ENCODE assay signal across 17 cellular contexts in the genomic region with DNA sequence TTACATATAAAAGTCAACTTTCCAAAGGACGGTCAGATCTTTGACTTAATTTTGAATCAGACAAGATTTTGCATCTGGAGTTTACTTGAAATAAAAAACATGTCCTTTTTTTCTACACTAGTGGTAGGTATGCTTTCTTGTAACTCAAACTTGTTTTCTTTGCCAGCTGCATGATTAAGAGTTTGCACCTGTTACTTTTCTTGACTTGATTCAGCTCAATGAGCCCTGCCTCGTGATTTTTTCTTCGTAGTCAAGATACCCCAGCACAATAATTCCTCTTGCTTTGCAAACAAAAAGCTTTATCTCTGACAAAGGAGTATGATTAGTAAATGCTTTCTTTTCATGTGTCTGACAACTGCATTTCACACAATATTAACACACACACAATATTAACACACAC.
A peak's percentile ranks its signal among the peaks of the same experiment; 100 is the strongest.
DNase-seq lines count a peak whose midpoint lies in the region; ATAC-seq and TF ChIP-seq lines count a peak whose summit lies in the region.
"Had no signal": no experiment of that assay in that cellular context is flagged by ENCODE, and none has a peak within 500 bp of the region (broad histone marks: within the 10 kb centered on the region; RNA-seq: fewer than 3 reads in every experiment).

No MANE protein-coding gene starts in this region.

- CTCF ChIA-PET in activated CD8-positive, alpha-beta memory T cell treated with anti-CD3 and anti-CD28 coated beads, Interleukin-2, amount 10 ng/mL, durations not matched to agents 7 days and 5 days (lab: Charles Lee): interaction anchor here (0.9 kb wide), 1 partner anchor 16 kb away, joined by 5 read pairs; no protein-coding TSS in a partner anchor
- CTCF ChIA-PET in CD8-positive, alpha-beta T cell (lab: Charles Lee): interaction anchor here (0.8 to 1.2 kb wide), 2 partner anchors 17 to 18 kb away, joined by 3 to 5 read pairs; no protein-coding TSS in a partner anchor
- CTCF ChIA-PET in activated CD8-positive, alpha-beta T cell treated with anti-CD3 and anti-CD28 coated beads for 36 hours (lab: Charles Lee): interaction anchor here (5.2 kb wide), 1 partner anchor 17 kb away, joined by 35 read pairs; no protein-coding TSS in a partner anchor
- CTCF ChIA-PET in A673 (lab: Charles Lee): no interaction called here

- H3K27ac Mint-ChIP-seq in activated CD8-positive, alpha-beta memory T cell treated with anti-CD3 and anti-CD28 coated beads, Interleukin-2, amount 10 ng/mL, durations not matched to agents 7 days and 5 days: peak overlapping the region; percentile 30
- H3K27ac Mint-ChIP-seq in CD8-positive, alpha-beta T cell: peak overlapping the region; percentile 79
- H3K27ac Mint-ChIP-seq in activated CD8-positive, alpha-beta T cell treated with anti-CD3 and anti-CD28 coated beads for 36 hours: peak overlapping the region; percentile 89
- peak overlapping the region; percentile 43 for H3K27ac Mint-ChIP-seq in memory B cell

- no peak for ATAC-seq in activated CD8-positive, alpha-beta memory T cell treated with anti-CD3 and anti-CD28 coated beads, Interleukin-2, amount 10 ng/mL, durations not matched to agents 7 days and 5 days
- ATAC-seq in CD8-positive, alpha-beta T cell: no peak
- ATAC-seq in activated CD8-positive, alpha-beta T cell treated with anti-CD3 and anti-CD28 coated beads for 36 hours: no peak
- ATAC-seq in memory B cell (ENCODE audit: low read depth): peak; percentile 34
- ATAC-seq: K562, Right ventricle myocardium inferior had no signal

- no peak overlapping the region for H3K4me3 Mint-ChIP-seq in activated CD8-positive, alpha-beta memory T cell treated with anti-CD3 and anti-CD28 coated beads, Interleukin-2, amount 10 ng/mL, durations not matched to agents 7 days and 5 days
- H3K4me3 Mint-ChIP-seq in CD8-positive, alpha-beta T cell: no peak overlapping the region
- H3K4me3 Mint-ChIP-seq in activated CD8-positive, alpha-beta T cell treated with anti-CD3 and anti-CD28 coated beads for 36 hours: peak overlapping the region; percentile 73
- no peak overlapping the region for H3K4me3 Mint-ChIP-seq in memory B cell

- no peak for TF ChIP-seq CTCF in CD8-positive, alpha-beta T cell (IDR thresholded peaks at IDR 0.05)
- no peak for TF ChIP-seq CTCF in activated CD8-positive, alpha-beta T cell treated with anti-CD3 and anti-CD28 coated beads for 36 hours (IDR thresholded peaks at IDR 0.05)
- no peak for TF ChIP-seq CTCF in A673 (conservative IDR thresholded peaks at IDR 0.05; ENCODE audit: low read depth, low read length)

- no peak overlapping the region for H3K27ac ChIP-seq in CD8-positive, alpha-beta T cell (ENCODE audit: low read depth, low read length)
- no peak overlapping the region for H3K27ac ChIP-seq in A673 (ENCODE audit: low read depth, low read length, poor library complexity, severe bottlenecking)

- no peaks in the 10 kb centered on the region for H3K9me3 ChIP-seq in CD8-positive, alpha-beta T cell (ENCODE audit: low read length)
- H3K9me3 ChIP-seq in A673 (ENCODE audit: low read depth, low read length, poor library complexity, severe bottlenecking): no peaks in the 10 kb centered on the region

- H3K27me3 Mint-ChIP-seq in activated CD8-positive, alpha-beta memory T cell treated with anti-CD3 and anti-CD28 coated beads, Interleukin-2, amount 10 ng/mL, durations not matched to agents 7 days and 5 days: peaks cover 9% of the 10 kb centered on the region
- no peaks in the 10 kb centered on the region for H3K27me3 Mint-ChIP-seq in CD8-positive, alpha-beta T cell (ENCODE audit: low read depth)
- H3K27me3 Mint-ChIP-seq in activated CD8-positive, alpha-beta T cell treated with anti-CD3 and anti-CD28 coated beads for 36 hours: no peaks in the 10 kb centered on the region
- peaks cover 6% of the 10 kb centered on the region for H3K27me3 Mint-ChIP-seq in memory B cell

- H3K4me1 Mint-ChIP-seq in activated CD8-positive, alpha-beta memory T cell treated with anti-CD3 and anti-CD28 coated beads, Interleukin-2, amount 10 ng/mL, durations not matched to agents 7 days and 5 days: peaks cover 25% of the 10 kb centered on the region
- H3K4me1 Mint-ChIP-seq in CD8-positive, alpha-beta T cell (ENCODE audit: low read depth): peaks cover 32% of the 10 kb centered on the region
- H3K4me1 Mint-ChIP-seq in activated CD8-positive, alpha-beta T cell treated with anti-CD3 and anti-CD28 coated beads for 36 hours (ENCODE audit: low read depth): peaks cover 50% of the 10 kb centered on the region
- peaks cover 7% of the 10 kb centered on the region for H3K4me1 Mint-ChIP-seq in memory B cell

- intact Hi-C loops in CD8-positive, alpha-beta T cell (cut with DNase I, micrococcal nuclease): no loop called here
- intact Hi-C loops in activated CD8-positive, alpha-beta T cell treated with anti-CD3 and anti-CD28 coated beads for 36 hours (cut with micrococcal nuclease): loop anchor here (5.0 kb wide), 1 partner anchor 82 kb away; a partner anchor contains a TSS
- intact Hi-C loops in A673 (cut with micrococcal nuclease; ENCODE audit: unreplicated experiment): no loop called here

- no peak overlapping the region for H3K4me3 ChIP-seq in CD8-positive, alpha-beta T cell (ENCODE audit: low read depth, low read length)
- H3K4me3 ChIP-seq in A673 (ENCODE audit: low read depth, low read length, poor library complexity, severe bottlenecking): no peak overlapping the region
- H3K4me3 ChIP-seq: K562 had no signal

- H3K27me3 ChIP-seq in CD8-positive, alpha-beta T cell (ENCODE audit: insufficient read depth, low read length): no peaks in the 10 kb centered on the region
- no peaks in the 10 kb centered on the region for H3K27me3 ChIP-seq in A673 (replicated peaks; ENCODE audit: insufficient read depth, low read depth, low read length, poor library complexity)

- no peaks in the 10 kb centered on the region for H3K9me3 Mint-ChIP-seq in activated CD8-positive, alpha-beta memory T cell treated with anti-CD3 and anti-CD28 coated beads, Interleukin-2, amount 10 ng/mL, durations not matched to agents 7 days and 5 days (ENCODE audit: low read depth)
- no peaks in the 10 kb centered on the region for H3K9me3 Mint-ChIP-seq in CD8-positive, alpha-beta T cell
- H3K9me3 Mint-ChIP-seq in activated CD8-positive, alpha-beta T cell treated with anti-CD3 and anti-CD28 coated beads for 36 hours: no peaks in the 10 kb centered on the region
- H3K9me3 Mint-ChIP-seq in memory B cell: no peaks in the 10 kb centered on the region

- no peak for DNase-seq in activated CD8-positive, alpha-beta memory T cell treated with anti-CD3 and anti-CD28 coated beads, Interleukin-2, amount 10 ng/mL, durations not matched to agents 7 days and 5 days
- DNase-seq in activated CD8-positive, alpha-beta memory T cell treated with anti-CD3 and anti-CD28 coated beads for 24 hours: no peak
- no peak for DNase-seq in CD8-positive, alpha-beta T cell
- DNase-seq in activated CD8-positive, alpha-beta T cell treated with anti-CD3 and anti-CD28 coated beads for 36 hours: no peak
- DNase-seq in memory B cell (ENCODE audit: low spot score in 2 of 2) (no peak), NCI-H82 (lab: John Stamatoyannopoulos, UW) (no peak), SK-N-DZ (ENCODE audit: low spot score) (no peak), A673 (ENCODE audit: low spot score) (no peak)
- DNase-seq: DND-41; GF-D8; GOT3; NCI-H146; NCI-H345; NCI-H526 treated with DMSO at 0.1 percent for 48 hours; NK-92 treated with Interleukin-12 subunit alpha and Interleukin-12 subunit beta, amount 100 ng/mL, for 24 hours had no signal

- POLR2A ChIA-PET in CD8-positive, alpha-beta T cell (lab: Charles Lee): interaction anchor here (2.3 kb wide), 1 partner anchor 17 kb away, joined by 16 read pairs; no protein-coding TSS in a partner anchor
- POLR2A ChIA-PET in activated CD8-positive, alpha-beta T cell treated with anti-CD3 and anti-CD28 coated beads for 36 hours (lab: Charles Lee): interaction anchor here (2.4 to 3.1 kb wide), 2 partner anchors 9 to 18 kb away, joined by 8 to 24 read pairs; no protein-coding TSS in a partner anchor
- POLR2A ChIA-PET in A673 (lab: Charles Lee; ENCODE audit: low non-redundant PET): no interaction called here

- H3K36me3 ChIP-seq in CD8-positive, alpha-beta T cell (ENCODE audit: insufficient read depth, low read length): no peaks in the 10 kb centered on the region
- H3K36me3 ChIP-seq in A673 (ENCODE audit: insufficient read depth, low read length, poor library complexity, severe bottlenecking): no peaks in the 10 kb centered on the region

- no peaks in the 10 kb centered on the region for H3K36me3 Mint-ChIP-seq in activated CD8-positive, alpha-beta memory T cell treated with anti-CD3 and anti-CD28 coated beads, Interleukin-2, amount 10 ng/mL, durations not matched to agents 7 days and 5 days
- H3K36me3 Mint-ChIP-seq in CD8-positive, alpha-beta T cell: no peaks in the 10 kb centered on the region
- H3K36me3 Mint-ChIP-seq in activated CD8-positive, alpha-beta T cell treated with anti-CD3 and anti-CD28 coated beads for 36 hours (ENCODE audit: low read depth): peaks cover 3% of the 10 kb centered on the region
- H3K36me3 Mint-ChIP-seq in memory B cell: no peaks in the 10 kb centered on the region

- BruUV-seq in A673 (replicated peaks; lab: Mats Ljungman, UMichigan): no TSS peak

- H3K4me1 ChIP-seq in CD8-positive, alpha-beta T cell (ENCODE audit: insufficient read depth, low read length): peaks cover 22% of the 10 kb centered on the region
- no peaks in the 10 kb centered on the region for H3K4me1 ChIP-seq in A673 (ENCODE audit: insufficient read depth, low read length, poor library complexity, severe bottlenecking)

Comparison
In these comparisons a context has a peak if more than half of its experiments do, and no peak if none do; other contexts are left out.
1. H3K27ac Mint-ChIP-seq: peak in every context shown above with its lines; median percentile 89 in activated CD8-positive, alpha-beta T cell treated with anti-CD3 and anti-CD28 coated beads for 36 hours; 79 in CD8-positive, alpha-beta T cell; 43 in memory B cell; 30 in activated CD8-positive, alpha-beta memory T cell treated with anti-CD3 and anti-CD28 coated beads, Interleukin-2, amount 10 ng/mL, durations not matched to agents 7 days and 5 days.